17 cellular contexts compared by ENCODE assay signal in the genomic region with DNA sequence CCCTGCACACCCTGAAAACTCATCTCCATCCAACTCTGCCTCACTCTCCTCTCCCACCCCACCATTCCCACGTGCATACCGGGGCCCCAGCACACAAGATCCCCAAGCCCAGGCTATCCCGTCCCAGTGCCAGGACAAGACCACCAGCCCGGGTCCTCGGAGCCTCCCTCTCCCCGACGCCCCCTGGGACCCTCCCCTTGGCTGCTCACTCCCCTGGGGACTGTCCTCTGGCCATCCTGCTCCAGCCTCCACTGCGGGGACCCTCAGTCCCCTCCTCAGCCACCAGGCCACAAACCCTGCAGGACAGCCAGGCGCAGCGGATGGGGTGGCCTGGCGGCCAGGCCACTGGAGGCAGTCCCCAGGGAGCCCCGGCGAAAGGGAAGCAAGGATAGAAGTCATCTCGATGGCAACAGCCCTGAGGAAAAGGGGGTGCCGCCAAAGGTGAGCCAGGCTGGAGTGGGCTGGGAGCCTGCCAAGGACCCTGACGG.
DNase-seq lines count a peak whose midpoint lies in the region; ATAC-seq, FAIRE-seq and TF ChIP-seq lines count a peak whose summit lies in the region.
"Had no signal": no experiment of that assay in that cellular context is flagged by ENCODE, and none has a peak within 500 bp of the region (broad histone marks: within the 10 kb centered on the region; RNA-seq: fewer than 3 reads in every experiment).

No MANE protein-coding gene starts in this region.

- BruUV-seq in MCF 10A (replicated peaks; lab: Mats Ljungman, UMichigan) = no TSS peak

- TF ChIP-seq CTCF in A549 (IDR thresholded peaks at IDR 0.05) (no peak), dorsolateral prefrontal cortex (IDR thresholded peaks at IDR 0.05 in 54 of 56, conservative IDR thresholded peaks at IDR 0.05 in 2 of 56; ENCODE audit: low read depth in 1 of 56, partially characterized antibody in 56 of 56) (no peak), mesothelial cell of epicardium (IDR thresholded peaks at IDR 0.05; ENCODE audit: unreplicated experiment) (no peak), omental fat pad (IDR thresholded peaks at IDR 0.05) (no peak), MCF 10A (IDR thresholded peaks at IDR 0.05; ENCODE audit: unreplicated experiment) (no peak)

- H3K4me1 ChIP-seq in A549 (peaks cover 69% of the 10 kb centered on the region), HUES6 (ENCODE audit: control insufficient read depth, insufficient read depth, low read length) (peaks cover 64% of the 10 kb centered on the region)

- H3K27ac Mint-ChIP-seq in mesothelial cell of epicardium (peak overlapping the region; percentile 98), MCF 10A (ENCODE audit: low read depth, unreplicated experiment) (no peak overlapping the region)
- H3K27ac Mint-ChIP-seq: activated naive CD4-positive, alpha-beta T cell treated with anti-CD3 and anti-CD28 coated beads, Interleukin-2, amount 50 U/mL, for 24 hours; IgD-negative memory B cell; memory B cell had no signal

- H3K36me3 Mint-ChIP-seq in mesothelial cell of epicardium (no peaks in the 10 kb centered on the region), MCF 10A (ENCODE audit: insufficient read depth, unreplicated experiment) (no peaks in the 10 kb centered on the region)
- H3K36me3 Mint-ChIP-seq: activated naive CD4-positive, alpha-beta T cell treated with anti-CD3 and anti-CD28 coated beads, Interleukin-2, amount 50 U/mL, for 24 hours; IgD-negative memory B cell; memory B cell had no signal

- H3K9me3 Mint-ChIP-seq in mesothelial cell of epicardium (no peaks in the 10 kb centered on the region), MCF 10A (ENCODE audit: unreplicated experiment) (no peaks in the 10 kb centered on the region)
- H3K9me3 Mint-ChIP-seq: activated naive CD4-positive, alpha-beta T cell treated with anti-CD3 and anti-CD28 coated beads, Interleukin-2, amount 50 U/mL, for 24 hours; memory B cell had no signal

- POLR2A ChIA-PET in A549 (lab: Yijun Ruan, JAX) = interaction anchor here (0.9 to 1.7 kb wide), 4 partner anchors 9 to 418 kb away, joined by 3 to 6 read pairs (median 4); partner anchors contain the start of gene IER5L
- POLR2A ChIA-PET in MCF 10A (lab: Yijun Ruan, JAX) = no interaction called here

- TF ChIP-seq EP300 in A549 (IDR thresholded peaks at IDR 0.05) = no peak

- ATAC-seq in A549 (peak; percentile 3 to 23; a peak in 3 of 6 replicates), omental fat pad (ENCODE audit: low FRiP score) (no peak), GM18873 (IDR thresholded peaks at IDR 0.05; ENCODE audit: low FRiP score, unreplicated experiment) (no peak)

- TF ChIP-seq RAD21 in A549 (conservative IDR thresholded peaks at IDR 0.05 in 1 of 2, IDR thresholded peaks at IDR 0.05 in 1 of 2) = no peak

- intact Hi-C loops in dorsolateral prefrontal cortex (cut with DNase I) = no loop called here
- intact Hi-C loops in MCF 10A (cut with micrococcal nuclease) = no loop called here

- H3K27me3 ChIP-seq in HUES6 (ENCODE audit: control insufficient read depth, insufficient read depth, low read length) (no peaks in the 10 kb centered on the region), dorsolateral prefrontal cortex (no peaks in the 10 kb centered on the region)

- CTCF ChIA-PET in A549 (lab: Yijun Ruan, JAX) (interaction anchor here (0.6 to 1.5 kb wide), 5 partner anchors 9 to 419 kb away, joined by 3 to 5 read pairs (median 3); no protein-coding TSS in a partner anchor), MCF 10A (lab: Yijun Ruan, JAX) (no interaction called here)

- peak overlapping the region; percentile 84 for H3K9ac ChIP-seq in HUES6 (ENCODE audit: low read length)
- H3K9ac ChIP-seq: parathyroid adenoma had no signal

- no peaks in the 10 kb centered on the region for H3K36me3 ChIP-seq in HUES6 (ENCODE audit: control insufficient read depth, insufficient read depth, low read length)

- TF ChIP-seq POLR2A in A549 (IDR thresholded peaks at IDR 0.05; ENCODE audit: low read length) = no peak

- H3K4me3 ChIP-seq in A549 (no peak overlapping the region), HUES6 (ENCODE audit: low read depth, low read length) (peak overlapping the region; percentile 23; the same call in 1 of the 2 replicates), dorsolateral prefrontal cortex (no peak overlapping the region)
- H3K4me3 ChIP-seq: smooth muscle cell had no signal

- DNase-seq in A549 (ENCODE audit: low read depth in 1 of 2, low spot score in 1 of 2) = no peak
- no peak for DNase-seq in dorsolateral prefrontal cortex
- no peak for DNase-seq in mesothelial cell of epicardium (ENCODE audit: low spot score in 2 of 2, unreplicated experiment in 2 of 2)
- DNase-seq in omental fat pad (ENCODE audit: low spot score) = no peak
- no peak for DNase-seq in MCF 10A (ENCODE audit: unreplicated experiment)
- no peak for DNase-seq in activated naive CD4-positive, alpha-beta T cell (lab: John Stamatoyannopoulos, UW)
- DNase-seq: NCI-H1092 treated with DMSO at 0.1 percent for 48 hours had no signal

- 68% methylated on average over 13 of the region's 16 CpGs for WGBS in A549 (ENCODE audit: missing lambda C conversion rate)

- H3K4me1 Mint-ChIP-seq in mesothelial cell of epicardium = peaks cover 65% of the 10 kb centered on the region
- no peaks in the 10 kb centered on the region for H3K4me1 Mint-ChIP-seq in MCF 10A (ENCODE audit: insufficient read depth, unreplicated experiment)
- H3K4me1 Mint-ChIP-seq: activated naive CD4-positive, alpha-beta T cell treated with anti-CD3 and anti-CD28 coated beads, Interleukin-2, amount 50 U/mL, for 24 hours; IgD-negative memory B cell; memory B cell had no signal

- H3K9me3 ChIP-seq in A549 (no peaks in the 10 kb centered on the region), HUES6 (ENCODE audit: control insufficient read depth, insufficient read depth, low read depth, low read length) (no peaks in the 10 kb centered on the region)

- no peaks in the 10 kb centered on the region for H3K27me3 Mint-ChIP-seq in mesothelial cell of epicardium (ENCODE audit: low read depth)
- H3K27me3 Mint-ChIP-seq in MCF 10A (ENCODE audit: insufficient read depth, unreplicated experiment) = no peaks in the 10 kb centered on the region
- H3K27me3 Mint-ChIP-seq: activated naive CD4-positive, alpha-beta T cell treated with anti-CD3 and anti-CD28 coated beads, Interleukin-2, amount 50 U/mL, for 24 hours had no signal

- no peak overlapping the region for H3K4me3 Mint-ChIP-seq in mesothelial cell of epicardium
- H3K4me3 Mint-ChIP-seq in MCF 10A (ENCODE audit: unreplicated experiment) = no peak overlapping the region
- H3K4me3 Mint-ChIP-seq: activated naive CD4-positive, alpha-beta T cell treated with anti-CD3 and anti-CD28 coated beads, Interleukin-2, amount 50 U/mL, for 24 hours; IgD-negative memory B cell; memory B cell had no signal

- no peak for FAIRE-seq in A549 (lab: Jason Lieb, UNC)
- FAIRE-seq: bronchial epithelial cell, endometrium, GM12891 had no signal

- peak overlapping the region; percentile 87 for H3K4me2 ChIP-seq in A549

- H3K27ac ChIP-seq in A549 = peak overlapping the region; percentile 98 to 99
- H3K27ac ChIP-seq in HUES6 (ENCODE audit: low read depth, low read length) = peak overlapping the region; percentile 98
- H3K27ac ChIP-seq in dorsolateral prefrontal cortex = peak overlapping the region in 35 of 59 donors; percentile 12 to 81 (median 64)
- H3K27ac ChIP-seq: parathyroid adenoma had no signal

TF ChIP-seq in A549, 52 proteins besides CTCF, POLR2A, EP300 and RAD21:
- no peak for TF ChIP-seq SMC3 (IDR thresholded peaks at IDR 0.05)
- no peak for TF ChIP-seq RNF2 (IDR thresholded peaks at IDR 0.05; ENCODE audit: borderline replicate concordance, low read depth)
- no peak for TF ChIP-seq MYC (IDR thresholded peaks at IDR 0.05; ENCODE audit: borderline replicate concordance, low read length)
- no peak for TF ChIP-seq FOXS1 (CRISPR knock-in tag; IDR thresholded peaks at IDR 0.05)
- TF ChIP-seq CBX8 (IDR thresholded peaks at IDR 0.05) = no peak
- no peak for TF ChIP-seq HOXA7 (CRISPR knock-in tag; IDR thresholded peaks at IDR 0.05)
- TF ChIP-seq MAFK (IDR thresholded peaks at IDR 0.05; ENCODE audit: partially characterized antibody) = no peak
- no peak for TF ChIP-seq JUNB (IDR thresholded peaks at IDR 0.05)
- TF ChIP-seq, protein P1, sequence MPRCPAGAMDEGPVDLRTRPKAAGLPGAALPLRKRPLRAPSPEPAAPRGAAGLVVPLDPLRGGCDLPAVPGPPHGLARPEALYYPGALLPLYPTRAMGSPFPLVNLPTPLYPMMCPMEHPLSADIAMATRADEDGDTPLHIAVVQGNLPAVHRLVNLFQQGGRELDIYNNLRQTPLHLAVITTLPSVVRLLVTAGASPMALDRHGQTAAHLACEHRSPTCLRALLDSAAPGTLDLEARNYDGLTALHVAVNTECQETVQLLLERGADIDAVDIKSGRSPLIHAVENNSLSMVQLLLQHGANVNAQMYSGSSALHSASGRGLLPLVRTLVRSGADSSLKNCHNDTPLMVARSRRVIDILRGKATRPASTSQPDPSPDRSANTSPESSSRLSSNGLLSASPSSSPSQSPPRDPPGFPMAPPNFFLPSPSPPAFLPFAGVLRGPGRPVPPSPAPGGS (IDR thresholded peaks at IDR 0.05) = no peak
- no peak for TF ChIP-seq ELK1 (IDR thresholded peaks at IDR 0.05; ENCODE audit: low read depth, low read length)
- TF ChIP-seq HDAC2 (IDR thresholded peaks at IDR 0.05) = no peak
- no peak for TF ChIP-seq HES2 (IDR thresholded peaks at IDR 0.05)
- TF ChIP-seq NFE2L2 (conservative IDR thresholded peaks at IDR 0.05; ENCODE audit: low read length) = no peak
- no peak for TF ChIP-seq FOSL2 (IDR thresholded peaks at IDR 0.05)
- no peak for TF ChIP-seq FOSL2 (CRISPR knock-in tag; IDR thresholded peaks at IDR 0.05)

Comparison
In these comparisons a context has a peak if more than half of its experiments do, and no peak if none do; other contexts are left out.
1. ATAC-seq: peak in A549 (2 of 2); none in omental fat pad (single experiment) and GM18873 (single experiment).
2. Peak in every context shown above with its lines, with median percentiles within 50 percentile points of each other: H3K27ac ChIP-seq.